21 cellular contexts compared by ENCODE assay signal in genomic region chr14:89178802-89179201, GRCh38.
DNase-seq lines count a peak whose midpoint lies in the region; ATAC-seq and TF ChIP-seq lines count a peak whose summit lies in the region.
"Had no signal": no experiment of that assay in that cellular context is flagged by ENCODE, and none has a peak within 500 bp of the region (broad histone marks: within the 10 kb centered on the region; RNA-seq: fewer than 3 reads in every experiment).

No MANE protein-coding gene starts in this region.

- TF ChIP-seq CTCF in choroid plexus epithelial cell (conservative IDR thresholded peaks at IDR 0.05; ENCODE audit: low read depth, low read length): no peak
- no peak for TF ChIP-seq CTCF in A673 (conservative IDR thresholded peaks at IDR 0.05; ENCODE audit: low read depth, low read length)

- H4K20me1 ChIP-seq in BLaER1: no peaks in the 10 kb centered on the region; the same call in 1 of the 2 replicates

- POLR2A ChIA-PET in naive thymus-derived CD4-positive, alpha-beta T cell (lab: Charles Lee): no interaction called here
- POLR2A ChIA-PET in T-cell (lab: Charles Lee): no interaction called here
- POLR2A ChIA-PET in A673 (lab: Charles Lee; ENCODE audit: low non-redundant PET): no interaction called here

- H3K27ac ChIP-seq in BLaER1 (no peak overlapping the region), HUES48 (ENCODE audit: low read depth, low read length) (peak overlapping the region; percentile 5), A673 (ENCODE audit: low read depth, low read length, poor library complexity, severe bottlenecking) (no peak overlapping the region)
- no peak overlapping the region for H3K27ac ChIP-seq in naive thymus-derived CD4-positive, alpha-beta T cell (ENCODE audit: low read depth, low read length)
- H3K27ac ChIP-seq: HL-60, right lobe of liver, SJCRH30 had no signal

- no peak overlapping the region for H3K9ac ChIP-seq in BLaER1
- H3K9ac ChIP-seq in HUES48 (ENCODE audit: low read depth, low read length): no peak overlapping the region

- H3K4me3 ChIP-seq in BLaER1 (no peak overlapping the region), HUES48 (ENCODE audit: low read depth, low read length) (no peak overlapping the region), choroid plexus epithelial cell (ENCODE audit: low read depth, low read length) (no peak overlapping the region), A673 (ENCODE audit: low read depth, low read length, poor library complexity, severe bottlenecking) (no peak overlapping the region)
- no peak overlapping the region for H3K4me3 ChIP-seq in naive thymus-derived CD4-positive, alpha-beta T cell (ENCODE audit: low read length)
- H3K4me3 ChIP-seq: right lobe of liver, SJCRH30 had no signal

- H3K4me2 ChIP-seq in BLaER1: peak overlapping the region; percentile 83; the same call in 1 of the 2 replicates

- CTCF ChIA-PET in naive thymus-derived CD4-positive, alpha-beta T cell (lab: Charles Lee): interaction anchor here (1.1 kb wide), 1 partner anchor 589 kb away, joined by 4 read pairs; no protein-coding TSS in a partner anchor
- CTCF ChIA-PET in T-cell (lab: Charles Lee): interaction anchor here in 1 of 2 donors (0.6 kb wide), 1 partner anchor 949 kb away, joined by 5 read pairs; no protein-coding TSS in a partner anchor
- CTCF ChIA-PET in A673 (lab: Charles Lee): no interaction called here

- H3K4me1 Mint-ChIP-seq in naive thymus-derived CD4-positive, alpha-beta T cell: peaks cover 5 to 44% (median 29%) of the 10 kb centered on the region in 7 donors
- H3K4me1 Mint-ChIP-seq in T-cell: peaks cover 28 to 37% (median 30%) of the 10 kb centered on the region in 3 donors

- H3K4me1 ChIP-seq in BLaER1 (peaks cover 45% of the 10 kb centered on the region), HUES48 (ENCODE audit: control insufficient read depth, insufficient read depth, low read length) (no peaks in the 10 kb centered on the region), A673 (ENCODE audit: insufficient read depth, low read length, poor library complexity, severe bottlenecking) (no peaks in the 10 kb centered on the region)
- peaks cover 0 to 4% of the 10 kb centered on the region in 2 donors for H3K4me1 ChIP-seq in naive thymus-derived CD4-positive, alpha-beta T cell (ENCODE audit: control insufficient read depth in 2 of 2, insufficient read depth in 2 of 2, low read length in 2 of 2)
- H3K4me1 ChIP-seq: SJCRH30 had no signal

- ATAC-seq in naive thymus-derived CD4-positive, alpha-beta T cell: no peak
- no peak for ATAC-seq in T-cell (replicated peaks in 1 of 4)
- ATAC-seq: esophagus mucosa, right lobe of liver had no signal

- no peak overlapping the region for H3K4me3 Mint-ChIP-seq in naive thymus-derived CD4-positive, alpha-beta T cell
- no peak overlapping the region for H3K4me3 Mint-ChIP-seq in T-cell

- H3K9me3 Mint-ChIP-seq in naive thymus-derived CD4-positive, alpha-beta T cell: peaks cover 0 to 13% (median 3%) of the 10 kb centered on the region in 11 donors
- H3K9me3 Mint-ChIP-seq in T-cell: peaks cover 0 to 4% (median 4%) of the 10 kb centered on the region in 3 donors

- H3K36me3 ChIP-seq in BLaER1: peaks cover 57% of the 10 kb centered on the region
- H3K36me3 ChIP-seq in HUES48 (ENCODE audit: control insufficient read depth, insufficient read depth, low read length): peaks cover 51% of the 10 kb centered on the region
- peaks cover 0 to 47% (median 7%) of the 10 kb centered on the region in 3 experiments for H3K36me3 ChIP-seq in naive thymus-derived CD4-positive, alpha-beta T cell (ENCODE audit: control insufficient read depth in 2 of 3, insufficient read depth in 3 of 3, low read length in 3 of 3)
- H3K36me3 ChIP-seq in A673 (ENCODE audit: insufficient read depth, low read length, poor library complexity, severe bottlenecking): no peaks in the 10 kb centered on the region
- H3K36me3 ChIP-seq: right lobe of liver had no signal

- H3K9me3 ChIP-seq in BLaER1: peaks cover 12% of the 10 kb centered on the region
- H3K9me3 ChIP-seq in HUES48 (ENCODE audit: control insufficient read depth, insufficient read depth, low read length): no peaks in the 10 kb centered on the region
- H3K9me3 ChIP-seq in naive thymus-derived CD4-positive, alpha-beta T cell (ENCODE audit: control insufficient read depth in 2 of 3, low read length in 3 of 3): no peaks in the 10 kb centered on the region
- no peaks in the 10 kb centered on the region for H3K9me3 ChIP-seq in A673 (ENCODE audit: low read depth, low read length, poor library complexity, severe bottlenecking)
- H3K9me3 ChIP-seq: right lobe of liver, SJCRH30 had no signal

- intact Hi-C loops in naive thymus-derived CD4-positive, alpha-beta T cell (cut with micrococcal nuclease): loop anchor here in 1 of 2 donors (1.0 kb wide), 1 partner anchor 440 kb away; no protein-coding TSS in a partner anchor
- intact Hi-C loops in A673 (cut with micrococcal nuclease; ENCODE audit: unreplicated experiment): no loop called here

- peak; percentile 76 for DNase-seq in choroid plexus epithelial cell (ENCODE audit: low read depth)
- DNase-seq in naive thymus-derived CD4-positive, alpha-beta T cell: no peak
- no peak for DNase-seq in CD1c-positive myeloid dendritic cell (ENCODE audit: extremely low spot score)
- DNase-seq in T-cell: no peak
- no peak for DNase-seq in NCI-H2107 (lab: John Stamatoyannopoulos, UW)
- no peak for DNase-seq in A673 (ENCODE audit: low spot score)
- DNase-seq: activated CD4-positive, CD25-positive, alpha-beta regulatory T cell treated with anti-CD3 and anti-CD28 coated beads, Interleukin-2, amount 50 U/mL, for 72 hours; activated naive CD4-positive, alpha-beta T cell treated with Interleukin-2 at 50 U/mL for 16 hours; AML-193; DMS 273 treated with DMSO at 0.1 percent for 48 hours; KG1; midbrain; NCI-H1048; NCI-H526; right lobe of liver; SJCRH30; stimulated activated CD4-positive, alpha-beta T cell treated with anti-CD3 and anti-CD28 coated beads, Interleukin-1b, Interleukin-23, amount 100 ng/mL, for 48 hours had no signal

- peaks cover 14 to 55% (median 30%) of the 10 kb centered on the region in 5 donors for H3K36me3 Mint-ChIP-seq in naive thymus-derived CD4-positive, alpha-beta T cell
- H3K36me3 Mint-ChIP-seq in T-cell: peaks cover 51% of the 10 kb centered on the region

- peak overlapping the region in 5 of 9 donors; percentile 10 to 66 (median 18) for H3K27ac Mint-ChIP-seq in naive thymus-derived CD4-positive, alpha-beta T cell
- peak overlapping the region in 1 of 2 donors; percentile 62 for H3K27ac Mint-ChIP-seq in T-cell

- no peaks in the 10 kb centered on the region for H3K27me3 Mint-ChIP-seq in naive thymus-derived CD4-positive, alpha-beta T cell
- no peaks in the 10 kb centered on the region for H3K27me3 Mint-ChIP-seq in T-cell

- no TSS peak for BruUV-seq in A673 (replicated peaks; lab: Mats Ljungman, UMichigan)

- H3K27me3 ChIP-seq in BLaER1 (no peaks in the 10 kb centered on the region), HUES48 (ENCODE audit: control insufficient read depth, insufficient read depth, low read length) (no peaks in the 10 kb centered on the region), A673 (replicated peaks; ENCODE audit: insufficient read depth, low read depth, low read length, poor library complexity) (no peaks in the 10 kb centered on the region)
- H3K27me3 ChIP-seq in naive thymus-derived CD4-positive, alpha-beta T cell (ENCODE audit: control insufficient read depth in 2 of 2, insufficient read depth in 2 of 2, low read length in 2 of 2): no peaks in the 10 kb centered on the region
- H3K27me3 ChIP-seq: right lobe of liver, SJCRH30 had no signal
